Comparison of ENCODE assay signal across 17 cellular contexts in genomic region chr16:85667841-85668413, GRCh38.
"Had no signal": no experiment of that assay in that cellular context is flagged by ENCODE, and none has a peak within 500 bp of the region (broad histone marks: within the 10 kb centered on the region; RNA-seq: fewer than 3 reads in every experiment).

No MANE protein-coding gene starts in this region.

- H3K9me3 ChIP-seq: heart left ventricle, ovary, transverse colon had no signal

- H3K27me3 Mint-ChIP-seq: activated CD4-positive, alpha-beta memory T cell treated with anti-CD3 and anti-CD28 coated beads for 36 hours; T-helper 17 cell had no signal

- H3K36me3 ChIP-seq: ovary had no signal

- FAIRE-seq: astrocyte had no signal

- ATAC-seq: heart left ventricle, left ventricle myocardium superior, T-helper 17 cell had no signal

- H3K27me3 ChIP-seq: heart left ventricle, ovary, transverse colon had no signal

- H3K9me3 Mint-ChIP-seq: activated CD4-positive, alpha-beta memory T cell treated with anti-CD3 and anti-CD28 coated beads for 36 hours; nephron progenitor cell had no signal

- H3K27ac ChIP-seq: coronary artery, heart left ventricle, ovary, transverse colon had no signal

- H3K27ac Mint-ChIP-seq: activated CD4-positive, alpha-beta memory T cell treated with anti-CD3 and anti-CD28 coated beads for 36 hours; nephron progenitor cell; T-helper 17 cell had no signal

- H3K4me3 Mint-ChIP-seq: activated CD4-positive, alpha-beta memory T cell treated with anti-CD3 and anti-CD28 coated beads for 36 hours; nephron progenitor cell; T-helper 17 cell had no signal

- DNase-seq: activated CD4-positive, alpha-beta memory T cell treated with anti-CD3 and anti-CD28 coated beads for 36 hours; activated gamma-delta T cell treated with Interleukin-2 at 50 U/mL for 16 hours; activated T-cell treated with anti-CD3 and anti-CD28 coated beads, Interleukin-2, amount 50 U/mL, for 48 hours; effector CD4-positive, alpha-beta T cell; foreskin melanocyte; heart left ventricle; islet precursor cell; left ventricle myocardium superior; mesendoderm; nephron progenitor cell; stimulated activated CD4-positive, alpha-beta T cell treated with anti-CD3 and anti-CD28 coated beads, Interleukin-15, amount 100 ng/mL, for 24 hours; stimulated activated CD4-positive, alpha-beta T cell treated with anti-CD3 and anti-CD28 coated beads, Interleukin-4, amount 100 ng/mL, for 24 hours; T-helper 17 cell; transverse colon had no signal

- H3K4me3 ChIP-seq: coronary artery, heart left ventricle, ovary, transverse colon had no signal

- H3K4me1 Mint-ChIP-seq: T-helper 17 cell had no signal
